In genomic region chr6:49463612-49463967, GRCh38 we compare ENCODE assay signal across 8 cellular contexts. TPM values are rescaled to one million over a fixed set of nuclear protein-coding genes. Genes with fewer than 3 reads are reported as not detected.
DNase-seq lines count a peak whose midpoint lies in the region; TF ChIP-seq lines count a peak whose summit lies in the region.

No MANE protein-coding gene starts in this region.

- no peaks in the 10 kb centered on the region for H3K9me3 Mint-ChIP-seq in activated naive CD4-positive, alpha-beta T cell treated with anti-CD3 and anti-CD28 coated beads, Interleukin-2, amount 50 U/mL, for 24 hours
- H3K9me3 Mint-ChIP-seq in neural progenitor cell, result no peaks in the 10 kb centered on the region

- H3K27me3 Mint-ChIP-seq in activated naive CD4-positive, alpha-beta T cell treated with anti-CD3 and anti-CD28 coated beads, Interleukin-2, amount 50 U/mL, for 24 hours, result no peaks in the 10 kb centered on the region
- H3K27me3 Mint-ChIP-seq in neural progenitor cell (ENCODE audit: insufficient read depth, low read depth), result no peaks in the 10 kb centered on the region

- peaks cover 19% of the 10 kb centered on the region for H3K4me1 ChIP-seq in neural progenitor cell

- peak overlapping the region; percentile 96 for H3K27ac Mint-ChIP-seq in activated naive CD4-positive, alpha-beta T cell treated with anti-CD3 and anti-CD28 coated beads, Interleukin-2, amount 50 U/mL, for 24 hours
- peak overlapping the region; percentile 57 for H3K27ac Mint-ChIP-seq in neural progenitor cell

- H3K27ac ChIP-seq in coronary artery (peak overlapping the region; percentile 89 to 95), neural progenitor cell (peak overlapping the region; percentile 42)

- no peaks in the 10 kb centered on the region for H3K27me3 ChIP-seq in neural progenitor cell

- H3K4me1 Mint-ChIP-seq in activated naive CD4-positive, alpha-beta T cell treated with anti-CD3 and anti-CD28 coated beads, Interleukin-2, amount 50 U/mL, for 24 hours, result peaks cover 56% of the 10 kb centered on the region
- H3K4me1 Mint-ChIP-seq in neural progenitor cell, result peaks cover 23% of the 10 kb centered on the region

- peak overlapping the region; percentile 95 for H3K9ac ChIP-seq in neural progenitor cell

- H3K4me3 ChIP-seq in LNCaP clone FGC (ENCODE audit: low read depth, low read length), result peak overlapping the region; percentile 72
- H3K4me3 ChIP-seq in coronary artery, result peak overlapping the region; percentile 87
- peak overlapping the region; percentile 95 for H3K4me3 ChIP-seq in neural progenitor cell

- H3K36me3 ChIP-seq in neural progenitor cell, result no peaks in the 10 kb centered on the region

- DNase-seq in activated naive CD4-positive, alpha-beta T cell treated with Interleukin-2 at 50 U/mL for 16 hours, result no peak
- DNase-seq in LNCaP clone FGC (ENCODE audit: low read depth) (no peak), coronary artery (ENCODE audit: low spot score) (no peak), neural progenitor cell (ENCODE audit: low spot score) (no peak), NCI-H1105 (lab: John Stamatoyannopoulos, UW) (no peak), NCI-H446 treated with DMSO at 0.1 percent for 48 hours (lab: John Stamatoyannopoulos, UW) (no peak)
- DNase-seq in stimulated activated CD4-positive, alpha-beta T cell treated with anti-CD3 and anti-CD28 coated beads, Interleukin-4, amount 100 ng/mL, for 4 hours, result no peak

- peak overlapping the region; percentile 98 for H3K4me3 Mint-ChIP-seq in activated naive CD4-positive, alpha-beta T cell treated with anti-CD3 and anti-CD28 coated beads, Interleukin-2, amount 50 U/mL, for 24 hours
- peak overlapping the region; percentile 96 for H3K4me3 Mint-ChIP-seq in neural progenitor cell

- TF ChIP-seq CTCF in LNCaP clone FGC (IDR thresholded peaks at IDR 0.05; ENCODE audit: control insufficient read depth, extremely low read depth, insufficient read depth) (no peak), coronary artery (IDR thresholded peaks at IDR 0.05) (no peak), neural progenitor cell (IDR thresholded peaks at IDR 0.05) (no peak)

- peak overlapping the region; percentile 93 for H2AFZ ChIP-seq in neural progenitor cell (replicated peaks)

- H3K79me2 ChIP-seq in neural progenitor cell (ENCODE audit: low read depth), result peaks cover 84% of the 10 kb centered on the region

- no peaks in the 10 kb centered on the region for H3K9me3 ChIP-seq in neural progenitor cell (ENCODE audit: low read depth)

- H4K20me1 ChIP-seq in neural progenitor cell (ENCODE audit: low read depth), result no peaks in the 10 kb centered on the region

- no peaks in the 10 kb centered on the region for H3F3A ChIP-seq in neural progenitor cell (ENCODE audit: low read depth)

- peaks cover 2% of the 10 kb centered on the region for H3K36me3 Mint-ChIP-seq in activated naive CD4-positive, alpha-beta T cell treated with anti-CD3 and anti-CD28 coated beads, Interleukin-2, amount 50 U/mL, for 24 hours
- no peaks in the 10 kb centered on the region for H3K36me3 Mint-ChIP-seq in neural progenitor cell

- peak overlapping the region; percentile 97 for H3K4me2 ChIP-seq in neural progenitor cell

RNA-seq across cellular contexts. Expression of gene CENPQ, which starts 0.4 kb away (rescaled TPM):
- 31.1 and 48.8 TPM in 2 replicates for total RNA-seq in neural progenitor cell (ENCODE audit: low replicate concordance)

RNA-seq across cellular contexts. Expression of gene MMUT, which starts 0.5 kb away (rescaled TPM):
- total RNA-seq in neural progenitor cell (ENCODE audit: low replicate concordance), result 14.4 and 23.9 TPM in 2 replicates

RNA-seq across cellular contexts. Expression of gene GLYATL3, which starts 36.1 kb away (rescaled TPM):
- not detected in 2 replicates for total RNA-seq in neural progenitor cell (ENCODE audit: low replicate concordance)
